In the genomic region with DNA sequence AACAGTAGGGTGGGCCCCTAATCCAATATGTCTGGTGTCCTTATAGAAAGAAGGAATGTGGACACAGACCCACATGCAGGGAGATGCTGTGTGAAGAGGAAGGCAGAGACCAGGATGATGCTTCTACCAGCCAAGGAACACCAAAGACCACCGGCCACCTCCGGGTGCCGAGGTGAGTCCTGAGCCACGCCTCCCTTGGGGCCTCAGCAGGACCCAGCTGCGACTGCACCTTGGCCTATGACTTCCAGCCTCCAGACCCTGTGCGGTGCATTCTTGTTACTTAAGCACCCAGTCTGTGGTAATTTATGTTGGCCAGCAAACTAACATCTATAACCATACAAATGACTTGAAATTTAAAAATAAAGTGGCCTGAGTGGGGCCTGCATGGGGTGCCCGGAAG, we compare ENCODE assay signal across 20 cellular contexts.
DNase-seq lines count a peak whose midpoint lies in the region; ATAC-seq, FAIRE-seq and TF ChIP-seq lines count a peak whose summit lies in the region.
"Had no signal": no experiment of that assay in that cellular context is flagged by ENCODE, and none has a peak within 500 bp of the region (broad histone marks: within the 10 kb centered on the region; RNA-seq: fewer than 3 reads in every experiment).

No MANE protein-coding gene starts in this region.

- H3K27ac ChIP-seq in angular gyrus (ENCODE audit: low read depth, low read length) (peak overlapping the region; percentile 99), esophagus muscularis mucosa (replicated peaks in 1 of 4) (peak overlapping the region; percentile 56 to 74 (median 68)), temporal lobe (ENCODE audit: low read depth, low read length) (peak overlapping the region; percentile 98)

- H3K27me3 ChIP-seq in esophagus muscularis mucosa: no peaks in the 10 kb centered on the region

- ATAC-seq in HG02642 (IDR thresholded peaks at IDR 0.05; ENCODE audit: poor library complexity, unreplicated experiment): no peak
- ATAC-seq: T-cell had no signal

- H3K36me3 Mint-ChIP-seq in nephron (ENCODE audit: low read depth): no peaks in the 10 kb centered on the region
- H3K36me3 Mint-ChIP-seq: CD4-positive, alpha-beta memory T cell; T-cell had no signal

- no peak for TF ChIP-seq POLR2A in esophagus muscularis mucosa (IDR thresholded peaks at IDR 0.05; ENCODE audit: low read depth)

- H3K4me3 Mint-ChIP-seq in nephron: no peak overlapping the region
- H3K4me3 Mint-ChIP-seq: activated CD4-positive, alpha-beta T cell treated with anti-CD3 and anti-CD28 coated beads, Interleukin-2, amount 10 ng/mL, durations not matched to agents 24 days and 14 days; CD4-positive, alpha-beta memory T cell; endodermal cell; H9; T-cell had no signal

- H3K4me1 ChIP-seq in esophagus muscularis mucosa: peaks cover 27 to 46% (median 33%) of the 10 kb centered on the region in 4 donors

- no peak for FAIRE-seq in frontal cortex (lab: Jason Lieb, UNC)
- FAIRE-seq: GM12892, keratinocyte had no signal

- DNase-seq in esophagus muscularis mucosa (ENCODE audit: extremely low spot score): no peak
- no peak for DNase-seq in frontal cortex (ENCODE audit: low spot score in 2 of 2)
- no peak for DNase-seq in iPS-NIHi7 (ENCODE audit: extremely low spot score)
- no peak for DNase-seq in NCI-H1694 treated with DMSO at 0.1 percent for 48 hours (lab: John Stamatoyannopoulos, UW)
- DNase-seq: activated CD4-positive, alpha-beta T cell treated with anti-CD3 and anti-CD28 coated beads, Interleukin-2, amount 10 ng/mL, durations not matched to agents 24 days and 14 days; CD4-positive, alpha-beta memory T cell; endodermal cell; H9; midbrain; NCI-H1436; SHP77 treated with DMSO at 0.1 percent for 48 hours; stimulated activated CD4-positive, alpha-beta T cell treated with anti-CD3 and anti-CD28 coated beads, Interleukin-2, amount 100 ng/mL, for 24 hours; stimulated activated naive CD4-positive, alpha-beta T cell treated with Interleukin-2 at 50 U/mL for 16 hours; T-cell had no signal

- H3K27me3 Mint-ChIP-seq in nephron (ENCODE audit: low read depth): peaks cover 7% of the 10 kb centered on the region

- 94% methylated on average over 6 of the region's 7 CpGs for WGBS in esophagus muscularis mucosa

- H3K9me3 ChIP-seq in esophagus muscularis mucosa: no peaks in the 10 kb centered on the region

- H3K9me3 Mint-ChIP-seq in nephron: no peaks in the 10 kb centered on the region
- H3K9me3 Mint-ChIP-seq: activated CD4-positive, alpha-beta T cell treated with anti-CD3 and anti-CD28 coated beads, Interleukin-2, amount 10 ng/mL, durations not matched to agents 24 days and 14 days; CD4-positive, alpha-beta memory T cell; endodermal cell; H9; T-cell had no signal

- H3K27ac Mint-ChIP-seq in nephron: peak overlapping the region in 2 of 3 experiments; percentile 10 to 46
- H3K27ac Mint-ChIP-seq: activated CD4-positive, alpha-beta T cell treated with anti-CD3 and anti-CD28 coated beads, Interleukin-2, amount 10 ng/mL, durations not matched to agents 24 days and 14 days; CD4-positive, alpha-beta memory T cell; endodermal cell; T-cell had no signal

- H3K4me1 Mint-ChIP-seq in nephron: peaks cover 59% of the 10 kb centered on the region
- H3K4me1 Mint-ChIP-seq: activated CD4-positive, alpha-beta T cell treated with anti-CD3 and anti-CD28 coated beads, Interleukin-2, amount 10 ng/mL, durations not matched to agents 24 days and 14 days had no signal

- intact Hi-C loops in esophagus muscularis mucosa (cut with DNase I): no loop called here

- no peak for TF ChIP-seq CTCF in esophagus muscularis mucosa (IDR thresholded peaks at IDR 0.05)
- no peak for TF ChIP-seq CTCF in nephron (IDR thresholded peaks at IDR 0.05; ENCODE audit: unreplicated experiment in 3 of 3)

- H3K4me3 ChIP-seq in esophagus muscularis mucosa: no peak overlapping the region

- no peaks in the 10 kb centered on the region for H3K36me3 ChIP-seq in esophagus muscularis mucosa

- TF ChIP-seq EP300 in esophagus muscularis mucosa (IDR thresholded peaks at IDR 0.05): no peak
